Comparison of ENCODE assay signal across 8 cellular contexts in genomic region chr4:89226665-89227572, GRCh38.
DNase-seq lines count a peak whose midpoint lies in the region; ATAC-seq and TF ChIP-seq lines count a peak whose summit lies in the region.

No MANE protein-coding gene starts in this region.

- H2AFZ ChIP-seq in OCI-LY7 (ENCODE audit: low read length): peak overlapping the region; percentile 52; the same call in 1 of the 2 replicates

- BruUV-seq in OCI-LY7 (replicated peaks; lab: Mats Ljungman, UMichigan): no TSS peak

- H4K20me1 ChIP-seq in OCI-LY7 (ENCODE audit: insufficient read depth, low read length): no peaks in the 10 kb centered on the region

- POLR2A ChIA-PET in OCI-LY7 (lab: Charles Lee): interaction anchor here (1.2 to 3.1 kb wide), 5 partner anchors 10 to 209 kb away, joined by 4 to 11 read pairs (median 5); no protein-coding TSS in a partner anchor
- POLR2A ChIA-PET in naive thymus-derived CD4-positive, alpha-beta T cell (lab: Charles Lee): interaction anchor here (0.8 kb wide), 1 partner anchor 209 kb away, joined by 3 read pairs; no protein-coding TSS in a partner anchor

- peak overlapping the region in 2 of 9 donors; percentile 19 to 34 for H3K27ac Mint-ChIP-seq in naive thymus-derived CD4-positive, alpha-beta T cell
- no peak overlapping the region for H3K27ac Mint-ChIP-seq in stimulated activated effector memory CD8-positive, alpha-beta T cell treated with anti-CD3 and anti-CD28 coated beads, Interleukin-12 subunit alpha, Interleukin-12 subunit beta, amount 100 ng/mL, for 72 hours

- H3K9me3 ChIP-seq in OCI-LY7 (ENCODE audit: low read length): no peaks in the 10 kb centered on the region
- no peaks in the 10 kb centered on the region for H3K9me3 ChIP-seq in naive thymus-derived CD4-positive, alpha-beta T cell (ENCODE audit: control insufficient read depth in 2 of 3, low read length in 3 of 3)

- no peak overlapping the region for H3K4me2 ChIP-seq in OCI-LY7 (ENCODE audit: low read length)

- H3K9me2 ChIP-seq in OCI-LY7 (ENCODE audit: insufficient read depth, low read length): no peaks in the 10 kb centered on the region

- no peaks in the 10 kb centered on the region for H3K79me2 ChIP-seq in OCI-LY7 (ENCODE audit: insufficient read depth, low read depth, low read length)

- H3K4me3 ChIP-seq in OCI-LY7 (ENCODE audit: low read depth, low read length, poor library complexity, severe bottlenecking): no peak overlapping the region
- peak overlapping the region; percentile 21 for H3K4me3 ChIP-seq in naive thymus-derived CD4-positive, alpha-beta T cell (ENCODE audit: low read length)

- peak overlapping the region in 9 of 10 donors; percentile 54 to 78 (median 63) for H3K4me3 Mint-ChIP-seq in naive thymus-derived CD4-positive, alpha-beta T cell
- peak overlapping the region; percentile 22 for H3K4me3 Mint-ChIP-seq in stimulated activated effector memory CD8-positive, alpha-beta T cell treated with anti-CD3 and anti-CD28 coated beads, Interleukin-12 subunit alpha, Interleukin-12 subunit beta, amount 100 ng/mL, for 72 hours

- intact Hi-C loops in OCI-LY7 (cut with micrococcal nuclease; ENCODE audit: unreplicated experiment): loop anchor here (1.0 to 10.0 kb wide), 4 partner anchors 80 to 675 kb away; partner anchors contain the start of gene GPRIN3
- intact Hi-C loops in naive thymus-derived CD4-positive, alpha-beta T cell (cut with micrococcal nuclease): loop anchor here (1.0 to 5.0 kb wide), 12 partner anchors 16 to 674 kb away; partner anchors contain the start of gene GPRIN3 (in 1 of the 2)

- DNase-seq in D341Med (ENCODE audit: low spot score) (peak; percentile 82), HuH-7 (ENCODE audit: low spot score) (peak; percentile 23), OCI-LY7 (ENCODE audit: low spot score) (peak; percentile 84)
- peak; percentile 72 for DNase-seq in activated T-cell treated with anti-CD3 and anti-CD28 coated beads, Interleukin-2, amount 50 U/mL, for 1 hour
- peak; percentile 37 to 79 (median 68) for DNase-seq in naive thymus-derived CD4-positive, alpha-beta T cell
- peak; percentile 59 to 80 for DNase-seq in stimulated activated effector memory CD8-positive, alpha-beta T cell treated with anti-CD3 and anti-CD28 coated beads, Interleukin-12 subunit alpha, Interleukin-12 subunit beta, amount 100 ng/mL, for 72 hours (ENCODE audit: low spot score in 2 of 2)

- peaks cover 0 to 7% (median 0%) of the 10 kb centered on the region in 5 donors for H3K27me3 Mint-ChIP-seq in naive thymus-derived CD4-positive, alpha-beta T cell

- peaks cover 0 to 10% (median 5%) of the 10 kb centered on the region in 7 donors for H3K4me1 Mint-ChIP-seq in naive thymus-derived CD4-positive, alpha-beta T cell
- peaks cover 18% of the 10 kb centered on the region for H3K4me1 Mint-ChIP-seq in stimulated activated effector memory CD8-positive, alpha-beta T cell treated with anti-CD3 and anti-CD28 coated beads, Interleukin-12 subunit alpha, Interleukin-12 subunit beta, amount 100 ng/mL, for 72 hours

- H3K36me3 Mint-ChIP-seq in naive thymus-derived CD4-positive, alpha-beta T cell: peaks cover 0 to 9% (median 0%) of the 10 kb centered on the region in 5 donors
- H3K36me3 Mint-ChIP-seq in stimulated activated effector memory CD8-positive, alpha-beta T cell treated with anti-CD3 and anti-CD28 coated beads, Interleukin-12 subunit alpha, Interleukin-12 subunit beta, amount 100 ng/mL, for 72 hours: no peaks in the 10 kb centered on the region

- H3K36me3 ChIP-seq in OCI-LY7 (ENCODE audit: insufficient read depth, low read length): no peaks in the 10 kb centered on the region
- H3K36me3 ChIP-seq in naive thymus-derived CD4-positive, alpha-beta T cell (ENCODE audit: control insufficient read depth in 2 of 3, insufficient read depth in 3 of 3, low read length in 3 of 3): no peaks in the 10 kb centered on the region

- ATAC-seq in GM21381 (IDR thresholded peaks at IDR 0.05; ENCODE audit: unreplicated experiment) (peak; percentile 92), esophagus mucosa (peak; percentile 96)
- ATAC-seq in naive thymus-derived CD4-positive, alpha-beta T cell: peak; percentile 93
- peak; percentile 80 for ATAC-seq in stimulated activated effector memory CD8-positive, alpha-beta T cell treated with anti-CD3 and anti-CD28 coated beads, Interleukin-12 subunit alpha, Interleukin-12 subunit beta, amount 100 ng/mL, for 72 hours

- H3K27ac ChIP-seq in OCI-LY7 (ENCODE audit: low read depth, low read length, poor library complexity, severe bottlenecking): no peak overlapping the region
- no peak overlapping the region for H3K27ac ChIP-seq in naive thymus-derived CD4-positive, alpha-beta T cell (ENCODE audit: low read depth, low read length)

- peak; percentile 93 for TF ChIP-seq CTCF in OCI-LY7 (conservative IDR thresholded peaks at IDR 0.05; ENCODE audit: low read length)

- H3K4me1 ChIP-seq in OCI-LY7 (ENCODE audit: insufficient read depth, low read length, poor library complexity, severe bottlenecking): no peaks in the 10 kb centered on the region
- no peaks in the 10 kb centered on the region for H3K4me1 ChIP-seq in naive thymus-derived CD4-positive, alpha-beta T cell (ENCODE audit: control insufficient read depth in 2 of 2, insufficient read depth in 2 of 2, low read length in 2 of 2)

- H3K9me3 Mint-ChIP-seq in naive thymus-derived CD4-positive, alpha-beta T cell: peaks cover 0 to 3% (median 0%) of the 10 kb centered on the region in 11 donors
- no peaks in the 10 kb centered on the region for H3K9me3 Mint-ChIP-seq in stimulated activated effector memory CD8-positive, alpha-beta T cell treated with anti-CD3 and anti-CD28 coated beads, Interleukin-12 subunit alpha, Interleukin-12 subunit beta, amount 100 ng/mL, for 72 hours

- CTCF ChIA-PET in OCI-LY7 (lab: Charles Lee; ENCODE audit: unreplicated experiment): interaction anchor here (0.9 to 1.1 kb wide), 3 partner anchors 64 to 212 kb away, joined by 3 to 4 read pairs (median 3); no protein-coding TSS in a partner anchor
- CTCF ChIA-PET in naive thymus-derived CD4-positive, alpha-beta T cell (lab: Charles Lee): interaction anchor here (0.5 to 4.5 kb wide), 20 partner anchors 10 to 679 kb away, joined by 3 to 70 read pairs (median 5); partner anchors contain the start of genes GPRIN3 and MMRN1

- no peaks in the 10 kb centered on the region for H3K27me3 ChIP-seq in naive thymus-derived CD4-positive, alpha-beta T cell (ENCODE audit: control insufficient read depth in 2 of 2, insufficient read depth in 2 of 2, low read length in 2 of 2)

Comparison
In these comparisons a context has a peak if more than half of its experiments do, and no peak if none do; other contexts are left out.
1. DNase-seq: peak in every context shown above with its lines; median percentile 84 in OCI-LY7; 82 in D341Med; 72 in activated T-cell treated with anti-CD3 and anti-CD28 coated beads, Interleukin-2, amount 50 U/mL, for 1 hour; 70 in stimulated activated effector memory CD8-positive, alpha-beta T cell treated with anti-CD3 and anti-CD28 coated beads, Interleukin-12 subunit alpha, Interleukin-12 subunit beta, amount 100 ng/mL, for 72 hours; 68 in naive thymus-derived CD4-positive, alpha-beta T cell; 23 in HuH-7.